1 cellular context compared by ENCODE assay signal in genomic region chr17:58535431-58535830, GRCh38.
TF ChIP-seq lines count a peak whose summit lies in the region.

No MANE protein-coding gene starts in this region.

TF ChIP-seq in HepG2, 621 proteins besides CTCF, POLR2A, EP300 and RAD21 (continued from another document and continues in another):
- TF ChIP-seq SKIL (CRISPR knock-in tag; IDR thresholded peaks at IDR 0.05; ENCODE audit: borderline replicate concordance) (no peak), ZBTB43 (CRISPR knock-in tag; conservative IDR thresholded peaks at IDR 0.05) (no peak), YEATS4 (CRISPR knock-in tag; IDR thresholded peaks at IDR 0.05; ENCODE audit: borderline replicate concordance) (no peak), MAX (IDR thresholded peaks at IDR 0.05) (0 out of 2 replicates have a peak, but pooled peaks have one; percentile 49), CEBPG (CRISPR knock-in tag; IDR thresholded peaks at IDR 0.05) (0 out of 2 replicates have a peak, but pooled peaks have one; percentile 11), NR2F6 (IDR thresholded peaks at IDR 0.05) (peak; percentile 81), NR2F6 (CRISPR knock-in tag; IDR thresholded peaks at IDR 0.05) (peak; percentile 71), TIGD3 (CRISPR knock-in tag; IDR thresholded peaks at IDR 0.05; ENCODE audit: borderline replicate concordance) (no peak), KMT2A (CRISPR knock-in tag; IDR thresholded peaks at IDR 0.05) (no peak), ZNF639 (CRISPR knock-in tag; conservative IDR thresholded peaks at IDR 0.05) (no peak), PAXIP1 (CRISPR knock-in tag; conservative IDR thresholded peaks at IDR 0.05) (peak; percentile 69), JUND (CRISPR knock-in tag; IDR thresholded peaks at IDR 0.05) (peak; percentile 81), ZFP82 (CRISPR knock-in tag; IDR thresholded peaks at IDR 0.05; ENCODE audit: borderline replicate concordance) (no peak), PATZ1 (CRISPR knock-in tag; IDR thresholded peaks at IDR 0.05) (0 out of 2 replicates have a peak, but pooled peaks have one; percentile 24), ZNF275 (CRISPR knock-in tag; IDR thresholded peaks at IDR 0.05; ENCODE audit: borderline replicate concordance) (no peak), SOX13 (IDR thresholded peaks at IDR 0.05) (no peak), SOX13 (CRISPR knock-in tag; conservative IDR thresholded peaks at IDR 0.05 in 1 of 2, IDR thresholded peaks at IDR 0.05 in 1 of 2) (peak in 1 of 2 experiments; percentile 68; a peak in 2 of 4 replicates), SETDB1 (CRISPR knock-in tag; IDR thresholded peaks at IDR 0.05; ENCODE audit: borderline replicate concordance) (no peak), LCORL (IDR thresholded peaks at IDR 0.05) (peak; percentile 91; the same call in 1 of the 2 replicates), LCORL (CRISPR knock-in tag; IDR thresholded peaks at IDR 0.05) (peak; percentile 71; the same call in 1 of the 2 replicates), NFE2 (CRISPR knock-in tag; IDR thresholded peaks at IDR 0.05) (0 out of 2 replicates have a peak, but pooled peaks have one; percentile 50), HMGA1 (CRISPR knock-in tag; conservative IDR thresholded peaks at IDR 0.05) (no peak), CBX2 (IDR thresholded peaks at IDR 0.05; ENCODE audit: low read depth, low read length) (no peak), CBX2 (CRISPR knock-in tag; IDR thresholded peaks at IDR 0.05; ENCODE audit: low read depth) (no peak), ZNF251 (CRISPR knock-in tag; IDR thresholded peaks at IDR 0.05) (no peak), KAT8 (CRISPR knock-in tag; IDR thresholded peaks at IDR 0.05) (0 out of 2 replicates have a peak, but pooled peaks have one; percentile 16), CREM (IDR thresholded peaks at IDR 0.05) (peak; percentile 52; the same call in 1 of the 2 replicates), CREM (CRISPR knock-in tag; IDR thresholded peaks at IDR 0.05) (no peak), TAF1 (CRISPR knock-in tag; IDR thresholded peaks at IDR 0.05) (no peak), ZNF605 (CRISPR knock-in tag; IDR thresholded peaks at IDR 0.05) (no peak), ZNF710 (CRISPR knock-in tag; IDR thresholded peaks at IDR 0.05; ENCODE audit: borderline replicate concordance) (no peak), RARA (CRISPR knock-in tag; IDR thresholded peaks at IDR 0.05) (peak; percentile 57; the same call in 1 of the 2 replicates), ZBTB34 (CRISPR knock-in tag; IDR thresholded peaks at IDR 0.05) (peak; percentile 94), HBP1 (CRISPR knock-in tag; IDR thresholded peaks at IDR 0.05; ENCODE audit: low read depth) (no peak), RCOR2 (CRISPR knock-in tag; IDR thresholded peaks at IDR 0.05) (peak; percentile 24; the same call in 1 of the 2 replicates)
